In the genomic region with DNA sequence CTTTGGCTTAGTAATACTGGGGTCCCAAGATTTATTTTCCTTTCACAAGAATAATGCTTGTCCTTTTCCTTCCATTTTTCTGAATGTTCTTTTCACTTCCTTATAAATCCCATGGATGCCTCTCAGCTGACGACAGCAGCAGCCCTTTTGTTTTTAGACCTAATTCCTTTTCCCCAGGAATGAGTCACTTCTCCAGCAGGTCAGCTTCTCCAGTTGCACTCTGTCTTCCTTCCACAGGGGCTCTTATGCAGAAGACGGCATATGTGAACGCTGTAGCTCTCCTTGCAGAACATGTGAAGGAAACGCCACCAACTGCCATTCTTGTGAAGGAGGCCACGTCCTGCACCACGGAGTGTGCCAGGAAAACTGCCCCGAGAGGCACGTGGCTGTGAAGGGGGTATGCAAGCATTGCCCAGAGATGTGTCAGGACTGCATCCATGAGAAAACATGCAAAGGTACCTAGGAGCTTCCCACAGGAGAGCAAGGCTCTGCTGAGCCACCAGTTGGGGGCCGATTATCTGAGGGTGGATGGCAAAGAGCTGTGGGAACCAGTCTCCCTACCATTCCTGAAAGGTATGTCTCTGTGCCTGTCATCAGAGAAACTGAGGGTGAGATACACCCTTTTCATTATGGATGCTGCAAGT, we compare ENCODE assay signal across 11 cellular contexts.
A peak's percentile ranks its signal among the peaks of the same experiment; 100 is the strongest.
DNase-seq lines count a peak whose midpoint lies in the region; ATAC-seq, FAIRE-seq and TF ChIP-seq lines count a peak whose summit lies in the region.
"Had no signal": no experiment of that assay in that cellular context is flagged by ENCODE, and none has a peak within 500 bp of the region (broad histone marks: within the 10 kb centered on the region; RNA-seq: fewer than 3 reads in every experiment).

No MANE protein-coding gene starts in this region.

- H2BK120ac ChIP-seq in mesendoderm (ENCODE audit: low read depth, low read length): no peak overlapping the region

- H3K9ac ChIP-seq in mesendoderm (ENCODE audit: low read length): no peak overlapping the region

- no peak overlapping the region for H3K18ac ChIP-seq in mesendoderm (ENCODE audit: low read length)

- no peak overlapping the region for H3K27ac ChIP-seq in mesendoderm (ENCODE audit: low read depth, low read length)

- H3K27ac Mint-ChIP-seq in WTC11: no peak overlapping the region

- H3K4me3 Mint-ChIP-seq in WTC11: no peak overlapping the region

- no peak for TF ChIP-seq CTCF in WTC11 (IDR thresholded peaks at IDR 0.05)

- no peaks in the 10 kb centered on the region for H3K4me1 ChIP-seq in mesendoderm (ENCODE audit: control insufficient read depth, low read depth, low read length)
- H3K4me1 ChIP-seq: BE2C had no signal

- no peaks in the 10 kb centered on the region for H3K27me3 ChIP-seq in MG63
- H3K27me3 ChIP-seq in mesendoderm (ENCODE audit: insufficient read depth, low read length, poor library complexity): no peaks in the 10 kb centered on the region
- H3K27me3 ChIP-seq: BE2C had no signal

- no peak overlapping the region for H4K5ac ChIP-seq in mesendoderm (ENCODE audit: low read length)

- FAIRE-seq in GM19239 (lab: Jason Lieb, UNC): no peak

- no peak for ATAC-seq in GM19324 (IDR thresholded peaks at IDR 0.05; ENCODE audit: low FRiP score, unreplicated experiment)
- ATAC-seq in WTC11: no peak

- H3K36me3 ChIP-seq in MG63 (no peaks in the 10 kb centered on the region), mesendoderm (ENCODE audit: control insufficient read depth, insufficient read depth, low read length) (no peaks in the 10 kb centered on the region)
- H3K36me3 ChIP-seq: BE2C had no signal

- H3K23ac ChIP-seq in mesendoderm (ENCODE audit: low read length): no peak overlapping the region

- no peaks in the 10 kb centered on the region for H3K9me3 ChIP-seq in MG63
- H3K9me3 ChIP-seq: BE2C had no signal

- H2AK5ac ChIP-seq in mesendoderm (ENCODE audit: low read length): no peak overlapping the region

- peaks cover 16% of the 10 kb centered on the region for H3K4me1 Mint-ChIP-seq in WTC11

- no peak overlapping the region for H2BK15ac ChIP-seq in mesendoderm (replicated peaks; ENCODE audit: low read depth)

- no peaks in the 10 kb centered on the region for H3K79me2 ChIP-seq in mesendoderm (ENCODE audit: control insufficient read depth, insufficient read depth, low read length)

- POLR2A ChIA-PET in WTC11 (lab: Charles Lee): interaction anchor here (0.7 kb wide), 1 partner anchor 545 kb away, joined by 3 read pairs; no protein-coding TSS in a partner anchor

- no CpG with 5 or more reads among the region's 9 CpGs for WGBS in mesendoderm (ENCODE audit: extremely low coverage, insufficient coverage, low lambda C conversion rate)

- no peak overlapping the region for H4K8ac ChIP-seq in mesendoderm (ENCODE audit: low read depth, low read length)

- DNase-seq in AG08396 (ENCODE audit: low spot score) (peak; percentile 50), MG63 (peak; percentile 21), dedifferentiated amniotic fluid mesenchymal stem cell (ENCODE audit: extremely low spot score) (peak; percentile 63), mesendoderm (peak; percentile 69), WTC11 (ENCODE audit: low spot score) (no peak), GM19239 (ENCODE audit: insufficient read length, low spot score) (no peak)
- no peak for DNase-seq in activated T-cell treated with anti-CD3 and anti-CD28 coated beads, Interleukin-2, amount 50 U/mL, for 1 hour
- DNase-seq: activated naive CD4-positive, alpha-beta T cell treated with anti-CD3 and anti-CD28 coated beads, Interleukin-2, amount 50 U/mL, for 16 hours; BE2C; GF-D8 had no signal

- H2BK5ac ChIP-seq in mesendoderm (ENCODE audit: low read length): no peak overlapping the region

- peaks cover 5% of the 10 kb centered on the region; the same call in 1 of the 2 replicates for H3K9me3 Mint-ChIP-seq in WTC11

- H3K27me3 Mint-ChIP-seq in WTC11 (ENCODE audit: low read depth): no peaks in the 10 kb centered on the region; the same call in 1 of the 2 replicates

- no peaks in the 10 kb centered on the region for H3K36me3 Mint-ChIP-seq in WTC11

- CTCF ChIA-PET in WTC11 (lab: Charles Lee): no interaction called here

- no peaks in the 10 kb centered on the region for H3K79me1 ChIP-seq in mesendoderm (ENCODE audit: low read length)

- no peak overlapping the region for H3K56ac ChIP-seq in mesendoderm (ENCODE audit: low read length)

- H3K4me3 ChIP-seq in MG63 (no peak overlapping the region), mesendoderm (ENCODE audit: low read length) (no peak overlapping the region)

- H3K4me2 ChIP-seq in mesendoderm (ENCODE audit: low read length): no peak overlapping the region

- no peak overlapping the region for H3K4ac ChIP-seq in mesendoderm (ENCODE audit: low read depth, low read length)

TF ChIP-seq in WTC11, 78 proteins besides CTCF, POLR2A, EP300 and RAD21 (continues in another document):
- TF ChIP-seq, protein P1, sequence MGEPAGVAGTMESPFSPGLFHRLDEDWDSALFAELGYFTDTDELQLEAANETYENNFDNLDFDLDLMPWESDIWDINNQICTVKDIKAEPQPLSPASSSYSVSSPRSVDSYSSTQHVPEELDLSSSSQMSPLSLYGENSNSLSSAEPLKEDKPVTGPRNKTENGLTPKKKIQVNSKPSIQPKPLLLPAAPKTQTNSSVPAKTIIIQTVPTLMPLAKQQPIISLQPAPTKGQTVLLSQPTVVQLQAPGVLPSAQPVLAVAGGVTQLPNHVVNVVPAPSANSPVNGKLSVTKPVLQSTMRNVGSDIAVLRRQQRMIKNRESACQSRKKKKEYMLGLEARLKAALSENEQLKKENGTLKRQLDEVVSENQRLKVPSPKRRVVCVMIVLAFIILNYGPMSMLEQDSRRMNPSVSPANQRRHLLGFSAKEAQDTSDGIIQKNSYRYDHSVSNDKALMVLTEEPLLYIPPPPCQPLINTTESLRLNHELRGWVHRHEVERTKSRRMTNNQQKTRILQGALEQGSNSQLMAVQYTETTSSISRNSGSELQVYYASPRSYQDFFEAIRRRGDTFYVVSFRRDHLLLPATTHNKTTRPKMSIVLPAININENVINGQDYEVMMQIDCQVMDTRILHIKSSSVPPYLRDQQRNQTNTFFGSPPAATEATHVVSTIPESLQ (CRISPR knock-in tag; IDR thresholded peaks at IDR 0.05): no peak
- TF ChIP-seq, protein P2, sequence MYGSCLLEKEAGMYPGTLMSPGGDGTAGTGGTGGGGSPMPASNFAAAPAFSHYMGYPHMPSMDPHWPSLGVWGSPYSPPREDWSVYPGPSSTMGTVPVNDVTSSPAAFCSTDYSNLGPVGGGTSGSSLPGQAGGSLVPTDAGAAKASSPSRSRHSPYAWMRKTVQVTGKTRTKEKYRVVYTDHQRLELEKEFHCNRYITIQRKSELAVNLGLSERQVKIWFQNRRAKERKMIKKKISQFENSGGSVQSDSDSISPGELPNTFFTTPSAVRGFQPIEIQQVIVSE (CRISPR knock-in tag; IDR thresholded peaks at IDR 0.05; ENCODE audit: borderline replicate concordance): no peak
- TF ChIP-seq ESRRA (CRISPR knock-in tag; IDR thresholded peaks at IDR 0.05; ENCODE audit: borderline replicate concordance) (no peak), FOXK1 (CRISPR knock-in tag; IDR thresholded peaks at IDR 0.05) (no peak), RORB (CRISPR knock-in tag; IDR thresholded peaks at IDR 0.05) (no peak), ZNF423 (CRISPR knock-in tag; IDR thresholded peaks at IDR 0.05) (no peak)
- TF ChIP-seq, protein P3, sequence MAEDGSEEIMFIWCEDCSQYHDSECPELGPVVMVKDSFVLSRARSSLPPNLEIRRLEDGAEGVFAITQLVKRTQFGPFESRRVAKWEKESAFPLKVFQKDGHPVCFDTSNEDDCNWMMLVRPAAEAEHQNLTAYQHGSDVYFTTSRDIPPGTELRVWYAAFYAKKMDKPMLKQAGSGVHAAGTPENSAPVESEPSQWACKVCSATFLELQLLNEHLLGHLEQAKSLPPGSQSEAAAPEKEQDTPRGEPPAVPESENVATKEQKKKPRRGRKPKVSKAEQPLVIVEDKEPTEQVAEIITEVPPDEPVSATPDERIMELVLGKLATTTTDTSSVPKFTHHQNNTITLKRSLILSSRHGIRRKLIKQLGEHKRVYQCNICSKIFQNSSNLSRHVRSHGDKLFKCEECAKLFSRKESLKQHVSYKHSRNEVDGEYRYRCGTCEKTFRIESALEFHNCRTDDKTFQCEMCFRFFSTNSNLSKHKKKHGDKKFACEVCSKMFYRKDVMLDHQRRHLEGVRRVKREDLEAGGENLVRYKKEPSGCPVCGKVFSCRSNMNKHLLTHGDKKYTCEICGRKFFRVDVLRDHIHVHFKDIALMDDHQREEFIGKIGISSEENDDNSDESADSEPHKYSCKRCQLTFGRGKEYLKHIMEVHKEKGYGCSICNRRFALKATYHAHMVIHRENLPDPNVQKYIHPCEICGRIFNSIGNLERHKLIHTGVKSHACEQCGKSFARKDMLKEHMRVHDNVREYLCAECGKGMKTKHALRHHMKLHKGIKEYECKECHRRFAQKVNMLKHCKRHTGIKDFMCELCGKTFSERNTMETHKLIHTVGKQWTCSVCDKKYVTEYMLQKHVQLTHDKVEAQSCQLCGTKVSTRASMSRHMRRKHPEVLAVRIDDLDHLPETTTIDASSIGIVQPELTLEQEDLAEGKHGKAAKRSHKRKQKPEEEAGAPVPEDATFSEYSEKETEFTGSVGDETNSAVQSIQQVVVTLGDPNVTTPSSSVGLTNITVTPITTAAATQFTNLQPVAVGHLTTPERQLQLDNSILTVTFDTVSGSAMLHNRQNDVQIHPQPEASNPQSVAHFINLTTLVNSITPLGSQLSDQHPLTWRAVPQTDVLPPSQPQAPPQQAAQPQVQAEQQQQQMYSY (CRISPR knock-in tag; IDR thresholded peaks at IDR 0.05): no peak

Comparison
In these comparisons a context has a peak if more than half of its experiments do, and no peak if none do; other contexts are left out.
1. DNase-seq: peak in AG08396 (single experiment), MG63 (single experiment), dedifferentiated amniotic fluid mesenchymal stem cell (single experiment) and mesendoderm (single experiment); none in WTC11 (single experiment), GM19239 (single experiment) and activated T-cell treated with anti-CD3 and anti-CD28 coated beads, Interleukin-2, amount 50 U/mL, for 1 hour (single experiment).